In genomic region chr1:174966000-174966572, GRCh38 we compare ENCODE assay signal across 9 cellular contexts. TPM values are rescaled to one million over a fixed set of nuclear protein-coding genes. Genes with fewer than 3 reads are reported as not detected.
DNase-seq lines count a peak whose midpoint lies in the region; ATAC-seq and TF ChIP-seq lines count a peak whose summit lies in the region.
"Had no signal": no experiment of that assay in that cellular context is flagged by ENCODE, and none has a peak within 500 bp of the region (broad histone marks: within the 10 kb centered on the region; RNA-seq: fewer than 3 reads in every experiment).

No MANE protein-coding gene starts in this region.

- peaks cover 36 to 69% (median 61%) of the 10 kb centered on the region in 4 donors for H3K4me1 ChIP-seq in stomach

- POLR2A ChIA-PET in activated CD4-positive, alpha-beta T cell treated with anti-CD3 and anti-CD28 coated beads for 36 hours (lab: Charles Lee): interaction anchor here (0.6 to 1.2 kb wide), 5 partner anchors 11 to 1759 kb away, joined by 3 to 6 read pairs (median 3); partner anchors contain the start of gene MRPS14

- peaks cover 0 to 12% (median 2%) of the 10 kb centered on the region in 4 donors for H3K36me3 ChIP-seq in stomach

- peak overlapping the region in 4 of 5 donors; percentile 70 to 81 (median 78) for H3K27ac ChIP-seq in stomach

- H3K9me3 Mint-ChIP-seq in activated CD4-positive, alpha-beta T cell treated with anti-CD3 and anti-CD28 coated beads for 36 hours (ENCODE audit: low read depth): no peaks in the 10 kb centered on the region
- H3K9me3 Mint-ChIP-seq in activated T-helper 17 cell treated with anti-CD3 and anti-CD28 coated beads, Interleukin-2, amount 50 U/mL, for 72 hours: no peaks in the 10 kb centered on the region

- WGBS in stomach, 5 donors: 21 to 45% (median 34%) methylated on average over 1 of the region's 1 CpG

- CTCF ChIA-PET in activated CD4-positive, alpha-beta T cell treated with anti-CD3 and anti-CD28 coated beads for 36 hours (lab: Charles Lee): interaction anchor here (0.5 to 3.3 kb wide), 5 partner anchors 13 to 1610 kb away, joined by 3 to 17 read pairs (median 5); partner anchors contain the start of gene CACYBP

- TF ChIP-seq EP300 in stomach (IDR thresholded peaks at IDR 0.05): no peak

- H3K36me3 Mint-ChIP-seq in activated CD4-positive, alpha-beta T cell treated with anti-CD3 and anti-CD28 coated beads for 36 hours (ENCODE audit: low read depth): peaks cover 3% of the 10 kb centered on the region
- H3K36me3 Mint-ChIP-seq in activated T-helper 17 cell treated with anti-CD3 and anti-CD28 coated beads, Interleukin-2, amount 50 U/mL, for 72 hours (ENCODE audit: low read depth): peaks cover 23% of the 10 kb centered on the region

- peak overlapping the region; percentile 92 for H3K27ac Mint-ChIP-seq in activated CD4-positive, alpha-beta T cell treated with anti-CD3 and anti-CD28 coated beads for 36 hours
- peak overlapping the region; percentile 86 for H3K27ac Mint-ChIP-seq in activated T-helper 17 cell treated with anti-CD3 and anti-CD28 coated beads, Interleukin-2, amount 50 U/mL, for 72 hours

- H3K9me3 ChIP-seq in stomach: no peaks in the 10 kb centered on the region

- no peak for ATAC-seq in activated CD4-positive, alpha-beta T cell treated with anti-CD3 and anti-CD28 coated beads for 36 hours
- no peak for ATAC-seq in activated T-helper 17 cell treated with anti-CD3 and anti-CD28 coated beads, Interleukin-2, amount 50 U/mL, for 72 hours (replicated peaks)
- ATAC-seq in HG03571 (IDR thresholded peaks at IDR 0.05; ENCODE audit: unreplicated experiment): no peak
- ATAC-seq in activated CD4-positive, CD25-positive, alpha-beta regulatory T cell treated with anti-CD3 and anti-CD28 coated beads, Interleukin-2, amount 50 U/mL, for 24 hours: no peak

- H3K27me3 ChIP-seq in stomach: no peaks in the 10 kb centered on the region

- peak overlapping the region; percentile 53 for H3K4me3 Mint-ChIP-seq in activated CD4-positive, alpha-beta T cell treated with anti-CD3 and anti-CD28 coated beads for 36 hours
- peak overlapping the region; percentile 72 for H3K4me3 Mint-ChIP-seq in activated T-helper 17 cell treated with anti-CD3 and anti-CD28 coated beads, Interleukin-2, amount 50 U/mL, for 72 hours

- DNase-seq in activated CD4-positive, alpha-beta T cell treated with anti-CD3 and anti-CD28 coated beads for 36 hours: no peak
- no peak for DNase-seq in activated CD4-positive, alpha-beta T cell treated with anti-CD3 and anti-CD28 coated beads for 1 hour
- DNase-seq in iris pigment epithelial cell (ENCODE audit: low read depth): peak; percentile 72
- DNase-seq in stomach: no peak
- DNase-seq in RKO (ENCODE audit: low spot score): no peak
- DNase-seq: foreskin melanocyte had no signal

- H3K4me3 ChIP-seq in stomach: no peak overlapping the region

- TF ChIP-seq POLR2A in stomach (IDR thresholded peaks at IDR 0.05): no peak

- no peak for TF ChIP-seq CTCF in stomach (IDR thresholded peaks at IDR 0.05)

- H3K4me1 Mint-ChIP-seq in activated CD4-positive, alpha-beta T cell treated with anti-CD3 and anti-CD28 coated beads for 36 hours: peaks cover 63% of the 10 kb centered on the region
- peaks cover 53% of the 10 kb centered on the region for H3K4me1 Mint-ChIP-seq in activated T-helper 17 cell treated with anti-CD3 and anti-CD28 coated beads, Interleukin-2, amount 50 U/mL, for 72 hours

- no peaks in the 10 kb centered on the region for H3K27me3 Mint-ChIP-seq in activated CD4-positive, alpha-beta T cell treated with anti-CD3 and anti-CD28 coated beads for 36 hours
- H3K27me3 Mint-ChIP-seq in activated T-helper 17 cell treated with anti-CD3 and anti-CD28 coated beads, Interleukin-2, amount 50 U/mL, for 72 hours: no peaks in the 10 kb centered on the region

- intact Hi-C loops in activated CD4-positive, alpha-beta T cell treated with anti-CD3 and anti-CD28 coated beads for 36 hours (cut with DNase I, micrococcal nuclease): loop anchor here (5.0 to 10.0 kb wide), 2 partner anchors 149 to 811 kb away; partner anchors contain the start of gene RABGAP1L (in 1 of the 2)
- intact Hi-C loops in stomach (cut with DNase I; ENCODE audit: low total_unique reads): no loop called here

RNA-seq across cellular contexts. Expression of gene CACYBP, which starts 33.7 kb away (rescaled TPM):
- total RNA-seq in activated CD4-positive, alpha-beta T cell treated with anti-CD3 and anti-CD28 coated beads for 36 hours: 100 to 1,000 TPM; 394 to 452 TPM
- total RNA-seq in activated T-helper 17 cell treated with anti-CD3 and anti-CD28 coated beads, Interleukin-2, amount 50 U/mL, for 72 hours: 100 to 1,000 TPM; 289 to 427 TPM
- 100 to 1,000 TPM in 3 of 5 donors, 10 to 100 TPM in 2; 16.5 to 317 (median 125) TPM for total RNA-seq in stomach
- 10 to 100 TPM; 38.2 to 64.4 (median 63.8) TPM for polyA plus RNA-seq in stomach

RNA-seq across cellular contexts. Expression of gene MRPS14, which starts 57.1 kb away (rescaled TPM):
- total RNA-seq in activated CD4-positive, alpha-beta T cell treated with anti-CD3 and anti-CD28 coated beads for 36 hours: 10 to 100 TPM; 38.7 to 43.7 TPM
- 10 to 100 TPM; 25.0 to 31.5 TPM for total RNA-seq in activated T-helper 17 cell treated with anti-CD3 and anti-CD28 coated beads, Interleukin-2, amount 50 U/mL, for 72 hours
- total RNA-seq in stomach: 10 to 100 TPM in 3 of 5 donors, 1 to 10 TPM in 2; 7.0 to 45.9 (median 12.5) TPM
- 10 to 100 TPM; 20.3 to 28.3 (median 24.3) TPM for polyA plus RNA-seq in stomach
